Comparison of ENCODE assay signal across 9 cellular contexts in the genomic region with DNA sequence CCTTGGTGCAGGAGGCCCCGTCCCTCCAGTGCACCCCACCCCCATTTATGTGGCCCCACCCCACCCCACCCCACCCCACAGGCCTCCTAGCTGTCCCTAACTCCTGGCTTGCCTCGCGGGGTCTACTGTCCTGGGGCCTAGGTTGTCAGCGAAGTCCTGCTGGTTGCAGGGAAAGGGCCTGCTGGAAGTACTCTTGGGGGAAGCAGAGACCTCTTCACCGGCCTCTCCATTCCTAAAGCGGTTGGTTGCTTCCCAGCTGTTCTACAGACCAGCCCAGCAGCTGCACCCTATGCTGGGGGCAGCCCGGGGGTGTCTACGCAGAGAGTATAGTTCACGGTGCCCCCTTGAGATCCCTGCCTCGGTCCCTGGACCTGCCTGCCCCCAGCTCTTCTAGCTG.
"Had no signal": no experiment of that assay in that cellular context is flagged by ENCODE, and none has a peak within 500 bp of the region (broad histone marks: within the 10 kb centered on the region; RNA-seq: fewer than 3 reads in every experiment).

No MANE protein-coding gene starts in this region.

- H3K36me3 Mint-ChIP-seq: naive B cell had no signal

- H3K9me3 Mint-ChIP-seq: naive B cell, neural progenitor cell had no signal

- H3K4me3 Mint-ChIP-seq: naive B cell, neural progenitor cell had no signal

- H3K27ac Mint-ChIP-seq: naive B cell, neural progenitor cell had no signal

- FAIRE-seq: bronchial epithelial cell, endometrium had no signal

- H3K9me3 ChIP-seq: ovary, sigmoid colon, stomach, uterus had no signal

- H3K27me3 ChIP-seq: neural progenitor cell, ovary, sigmoid colon, stomach, uterus had no signal

- H3K9ac ChIP-seq: neural progenitor cell had no signal

- H3K4me1 Mint-ChIP-seq: naive B cell had no signal

- H3K36me3 ChIP-seq: neural progenitor cell, ovary, uterus had no signal

- H3K27ac ChIP-seq: neural progenitor cell, ovary, uterus had no signal

- H2AFZ ChIP-seq: neural progenitor cell had no signal

- H3K4me3 ChIP-seq: neural progenitor cell, ovary, sigmoid colon, stomach, uterus had no signal

- DNase-seq: activated T-cell treated with anti-CD3 and anti-CD28 coated beads for 4 hours, naive B cell, ovary, uterus had no signal
